ENCODE assay signal across 26 cellular contexts in the genomic region with DNA sequence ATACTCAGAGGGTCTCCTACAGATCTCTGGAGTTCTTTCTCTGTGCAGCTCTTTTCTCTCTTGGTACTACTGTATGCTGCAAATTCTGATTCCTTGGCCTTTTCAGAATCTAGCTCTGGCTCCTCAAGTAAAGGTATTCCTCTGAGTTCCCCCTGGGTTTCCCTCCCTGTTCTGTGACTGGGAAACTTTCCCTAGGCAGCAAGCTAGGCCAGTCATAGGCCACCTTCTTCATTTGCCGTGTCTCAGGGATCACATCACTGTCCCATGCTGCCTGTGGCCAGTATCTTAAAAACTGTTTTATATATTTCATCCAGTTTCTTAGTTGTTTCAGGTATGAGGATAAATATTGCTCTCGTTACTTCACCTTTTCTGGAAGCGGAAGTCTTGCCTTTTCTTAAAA.
A peak's percentile ranks its signal among the peaks of the same experiment; 100 is the strongest.
DNase-seq lines count a peak whose midpoint lies in the region; ATAC-seq and TF ChIP-seq lines count a peak whose summit lies in the region.
"Had no signal": no experiment of that assay in that cellular context is flagged by ENCODE, and none has a peak within 500 bp of the region (broad histone marks: within the 10 kb centered on the region; RNA-seq: fewer than 3 reads in every experiment).

No MANE protein-coding gene starts in this region.

- H3K4me1 Mint-ChIP-seq in activated CD8-positive, alpha-beta T cell treated with anti-CD3 and anti-CD28 coated beads for 36 hours (ENCODE audit: low read depth) = peaks cover 65% of the 10 kb centered on the region
- H3K4me1 Mint-ChIP-seq in activated CD8-positive, alpha-beta T cell treated with anti-CD3 and anti-CD28 coated beads, Interleukin-2, amount 10 ng/mL, durations not matched to agents 7 days and 5 days (ENCODE audit: low read depth) = peaks cover 36% of the 10 kb centered on the region
- peaks cover 71% of the 10 kb centered on the region for H3K4me1 Mint-ChIP-seq in stimulated activated naive CD8-positive, alpha-beta T cell treated with anti-CD3 and anti-CD28 coated beads, Interleukin-15, Interleukin-2, amounts not matched to agents 100 ng/mL and 50 ng/mL, for 24 hours (ENCODE audit: low read depth)
- peaks cover 50% of the 10 kb centered on the region for H3K4me1 Mint-ChIP-seq in memory B cell
- H3K4me1 Mint-ChIP-seq in stimulated activated naive CD8-positive, alpha-beta T cell treated with anti-CD3 and anti-CD28 coated beads, Interleukin-15, amount 100 ng/mL, for 72 hours = peaks cover 76% of the 10 kb centered on the region

- H3K9me3 ChIP-seq in upper lobe of right lung = no peaks in the 10 kb centered on the region
- H3K9me3 ChIP-seq: BLaER1, HAP-1 had no signal

- H3K27ac Mint-ChIP-seq in activated CD8-positive, alpha-beta T cell treated with anti-CD3 and anti-CD28 coated beads for 36 hours = peak overlapping the region; percentile 63
- H3K27ac Mint-ChIP-seq in activated CD8-positive, alpha-beta T cell treated with anti-CD3 and anti-CD28 coated beads, Interleukin-2, amount 10 ng/mL, durations not matched to agents 7 days and 5 days = no peak overlapping the region
- peak overlapping the region; percentile 74 for H3K27ac Mint-ChIP-seq in stimulated activated naive CD8-positive, alpha-beta T cell treated with anti-CD3 and anti-CD28 coated beads, Interleukin-15, Interleukin-2, amounts not matched to agents 100 ng/mL and 50 ng/mL, for 24 hours
- peak overlapping the region; percentile 55 for H3K27ac Mint-ChIP-seq in memory B cell
- H3K27ac Mint-ChIP-seq in stimulated activated naive CD8-positive, alpha-beta T cell treated with anti-CD3 and anti-CD28 coated beads, Interleukin-15, amount 100 ng/mL, for 72 hours = no peak overlapping the region

- no peaks in the 10 kb centered on the region for H3K27me3 Mint-ChIP-seq in activated CD8-positive, alpha-beta T cell treated with anti-CD3 and anti-CD28 coated beads for 36 hours
- H3K27me3 Mint-ChIP-seq in activated CD8-positive, alpha-beta T cell treated with anti-CD3 and anti-CD28 coated beads, Interleukin-2, amount 10 ng/mL, durations not matched to agents 7 days and 5 days (ENCODE audit: low read depth) = no peaks in the 10 kb centered on the region
- no peaks in the 10 kb centered on the region for H3K27me3 Mint-ChIP-seq in stimulated activated naive CD8-positive, alpha-beta T cell treated with anti-CD3 and anti-CD28 coated beads, Interleukin-15, Interleukin-2, amounts not matched to agents 100 ng/mL and 50 ng/mL, for 24 hours
- no peaks in the 10 kb centered on the region for H3K27me3 Mint-ChIP-seq in memory B cell
- no peaks in the 10 kb centered on the region for H3K27me3 Mint-ChIP-seq in stimulated activated naive CD8-positive, alpha-beta T cell treated with anti-CD3 and anti-CD28 coated beads, Interleukin-15, amount 100 ng/mL, for 72 hours
- H3K27me3 Mint-ChIP-seq: CD4-positive, alpha-beta memory T cell had no signal

- ATAC-seq in activated CD8-positive, alpha-beta T cell treated with anti-CD3 and anti-CD28 coated beads for 36 hours = no peak
- ATAC-seq in activated CD8-positive, alpha-beta T cell treated with anti-CD3 and anti-CD28 coated beads, Interleukin-2, amount 10 ng/mL, durations not matched to agents 7 days and 5 days = no peak
- no peak for ATAC-seq in stimulated activated naive CD8-positive, alpha-beta T cell treated with anti-CD3 and anti-CD28 coated beads, Interleukin-15, Interleukin-2, amounts not matched to agents 100 U/mL and 50 U/mL, for 24 hours
- ATAC-seq in memory B cell (ENCODE audit: low read depth) (no peak), upper lobe of right lung (no peak)
- ATAC-seq in stimulated activated naive CD8-positive, alpha-beta T cell treated with anti-CD3 and anti-CD28 coated beads, Interleukin-15, amount 100 ng/mL, for 72 hours = no peak

- intact Hi-C loops in activated CD8-positive, alpha-beta T cell treated with anti-CD3 and anti-CD28 coated beads for 36 hours (cut with micrococcal nuclease) = no loop called here
- intact Hi-C loops in upper lobe of right lung (cut with DNase I) = no loop called here

- H3K36me3 Mint-ChIP-seq in activated CD8-positive, alpha-beta T cell treated with anti-CD3 and anti-CD28 coated beads for 36 hours (ENCODE audit: low read depth) = no peaks in the 10 kb centered on the region
- H3K36me3 Mint-ChIP-seq in activated CD8-positive, alpha-beta T cell treated with anti-CD3 and anti-CD28 coated beads, Interleukin-2, amount 10 ng/mL, durations not matched to agents 7 days and 5 days (ENCODE audit: low read depth) = peaks cover 2% of the 10 kb centered on the region
- H3K36me3 Mint-ChIP-seq in stimulated activated naive CD8-positive, alpha-beta T cell treated with anti-CD3 and anti-CD28 coated beads, Interleukin-15, Interleukin-2, amounts not matched to agents 100 ng/mL and 50 ng/mL, for 24 hours (ENCODE audit: low read depth) = no peaks in the 10 kb centered on the region
- peaks cover 1% of the 10 kb centered on the region for H3K36me3 Mint-ChIP-seq in memory B cell

- no peak for DNase-seq in activated CD8-positive, alpha-beta T cell treated with anti-CD3 and anti-CD28 coated beads for 36 hours
- no peak for DNase-seq in activated CD8-positive, alpha-beta T cell treated with anti-CD3 and anti-CD28 coated beads, Interleukin-2, amount 10 ng/mL, durations not matched to agents 7 days and 5 days
- DNase-seq in stimulated activated naive CD8-positive, alpha-beta T cell treated with anti-CD3 and anti-CD28 coated beads, Interleukin-15, Interleukin-2, amounts not matched to agents 100 U/mL and 50 U/mL, for 24 hours = no peak
- DNase-seq in memory B cell (ENCODE audit: low spot score in 2 of 2) = no peak
- DNase-seq in stimulated activated naive CD8-positive, alpha-beta T cell treated with anti-CD3 and anti-CD28 coated beads, Interleukin-15, amount 100 ng/mL, for 72 hours = no peak
- no peak for DNase-seq in upper lobe of right lung
- DNase-seq in NK-92 (lab: John Stamatoyannopoulos, UW; ENCODE audit: unreplicated experiment) = no peak
- DNase-seq: ACHN; Calu3; CD4-positive, alpha-beta memory T cell; DMS153; GM23248; IMR-90; NCI-H1092 treated with DMSO at 0.1 percent for 48 hours; NCI-H146; NCI-H2029; NCI-H2227 treated with DMSO at 0.1 percent for 48 hours; NCI-H510A treated with DMSO at 0.1 percent for 48 hours; NCI-H748 treated with DMSO at 0.1 percent for 48 hours; NK-92 treated with Interleukin-12 subunit alpha and Interleukin-12 subunit beta, amount 100 ng/mL, for 24 hours had no signal

- CTCF ChIA-PET in activated CD8-positive, alpha-beta T cell treated with anti-CD3 and anti-CD28 coated beads for 36 hours (lab: Charles Lee) = interaction anchor here (1.1 to 2.8 kb wide), 4 partner anchors 10 to 15 kb away, joined by 3 to 8 read pairs (median 4); no protein-coding TSS in a partner anchor
- CTCF ChIA-PET in activated CD8-positive, alpha-beta T cell treated with anti-CD3 and anti-CD28 coated beads, Interleukin-2, amount 10 ng/mL, durations not matched to agents 7 days and 5 days (lab: Charles Lee) = interaction anchor here (0.8 to 2.4 kb wide), 7 partner anchors 10 to 282 kb away, joined by 3 to 14 read pairs (median 5); no protein-coding TSS in a partner anchor

- no peaks in the 10 kb centered on the region for H3K27me3 ChIP-seq in upper lobe of right lung
- H3K27me3 ChIP-seq: BLaER1 had no signal

- no peaks in the 10 kb centered on the region for H3K9me3 Mint-ChIP-seq in activated CD8-positive, alpha-beta T cell treated with anti-CD3 and anti-CD28 coated beads for 36 hours
- H3K9me3 Mint-ChIP-seq in activated CD8-positive, alpha-beta T cell treated with anti-CD3 and anti-CD28 coated beads, Interleukin-2, amount 10 ng/mL, durations not matched to agents 7 days and 5 days (ENCODE audit: insufficient read depth) = no peaks in the 10 kb centered on the region
- no peaks in the 10 kb centered on the region for H3K9me3 Mint-ChIP-seq in stimulated activated naive CD8-positive, alpha-beta T cell treated with anti-CD3 and anti-CD28 coated beads, Interleukin-15, Interleukin-2, amounts not matched to agents 100 ng/mL and 50 ng/mL, for 24 hours
- no peaks in the 10 kb centered on the region for H3K9me3 Mint-ChIP-seq in memory B cell
- H3K9me3 Mint-ChIP-seq in stimulated activated naive CD8-positive, alpha-beta T cell treated with anti-CD3 and anti-CD28 coated beads, Interleukin-15, amount 100 ng/mL, for 72 hours = no peaks in the 10 kb centered on the region

- no peak for TF ChIP-seq CTCF in activated CD8-positive, alpha-beta T cell treated with anti-CD3 and anti-CD28 coated beads for 36 hours (IDR thresholded peaks at IDR 0.05)
- no peak for TF ChIP-seq CTCF in upper lobe of right lung (IDR thresholded peaks at IDR 0.05)

- no peak overlapping the region for H3K27ac ChIP-seq in upper lobe of right lung
- H3K27ac ChIP-seq: 22Rv1, BLaER1, GM23248, KMS-11, RWPE1 had no signal

- peaks cover 5% of the 10 kb centered on the region for H3K4me1 ChIP-seq in upper lobe of right lung
- H3K4me1 ChIP-seq: HAP-1 had no signal

- H3K4me3 ChIP-seq in upper lobe of right lung = no peak overlapping the region
- H3K4me3 ChIP-seq: BLaER1, GM23248, HAP-1 had no signal

- H3K36me3 ChIP-seq in upper lobe of right lung = no peaks in the 10 kb centered on the region
- H3K36me3 ChIP-seq: BLaER1, HAP-1 had no signal

- no peak overlapping the region for H3K4me3 Mint-ChIP-seq in activated CD8-positive, alpha-beta T cell treated with anti-CD3 and anti-CD28 coated beads for 36 hours
- H3K4me3 Mint-ChIP-seq in activated CD8-positive, alpha-beta T cell treated with anti-CD3 and anti-CD28 coated beads, Interleukin-2, amount 10 ng/mL, durations not matched to agents 7 days and 5 days = no peak overlapping the region
- no peak overlapping the region for H3K4me3 Mint-ChIP-seq in stimulated activated naive CD8-positive, alpha-beta T cell treated with anti-CD3 and anti-CD28 coated beads, Interleukin-15, Interleukin-2, amounts not matched to agents 100 ng/mL and 50 ng/mL, for 24 hours
- peak overlapping the region; percentile 40 for H3K4me3 Mint-ChIP-seq in memory B cell
- peak overlapping the region; percentile 8 to 13 for H3K4me3 Mint-ChIP-seq in stimulated activated naive CD8-positive, alpha-beta T cell treated with anti-CD3 and anti-CD28 coated beads, Interleukin-15, amount 100 ng/mL, for 72 hours

- POLR2A ChIA-PET in activated CD8-positive, alpha-beta T cell treated with anti-CD3 and anti-CD28 coated beads for 36 hours (lab: Charles Lee) = interaction anchor here (0.9 to 1.4 kb wide), 4 partner anchors 10 to 19 kb away, joined by 4 to 5 read pairs (median 4); no protein-coding TSS in a partner anchor
- POLR2A ChIA-PET in activated CD8-positive, alpha-beta T cell treated with anti-CD3 and anti-CD28 coated beads, Interleukin-2, amount 10 ng/mL, durations not matched to agents 7 days and 5 days (lab: Charles Lee) = interaction anchor here (0.6 to 1.0 kb wide), 2 partner anchors 111 to 281 kb away, joined by 3 read pairs; a partner anchor contains a TSS

Comparison
In these comparisons a context has a peak if more than half of its experiments do, and no peak if none do; other contexts are left out.
1. H3K27ac Mint-ChIP-seq: peak in activated CD8-positive, alpha-beta T cell treated with anti-CD3 and anti-CD28 coated beads for 36 hours (single experiment), stimulated activated naive CD8-positive, alpha-beta T cell treated with anti-CD3 and anti-CD28 coated beads, Interleukin-15, Interleukin-2, amounts not matched to agents 100 ng/mL and 50 ng/mL, for 24 hours (single experiment) and memory B cell (single experiment); none in activated CD8-positive, alpha-beta T cell treated with anti-CD3 and anti-CD28 coated beads, Interleukin-2, amount 10 ng/mL, durations not matched to agents 7 days and 5 days (single experiment) and stimulated activated naive CD8-positive, alpha-beta T cell treated with anti-CD3 and anti-CD28 coated beads, Interleukin-15, amount 100 ng/mL, for 72 hours (0 of 2).
2. H3K4me3 Mint-ChIP-seq: peak in memory B cell (single experiment) and stimulated activated naive CD8-positive, alpha-beta T cell treated with anti-CD3 and anti-CD28 coated beads, Interleukin-15, amount 100 ng/mL, for 72 hours (2 of 2); none in activated CD8-positive, alpha-beta T cell treated with anti-CD3 and anti-CD28 coated beads for 36 hours (single experiment), activated CD8-positive, alpha-beta T cell treated with anti-CD3 and anti-CD28 coated beads, Interleukin-2, amount 10 ng/mL, durations not matched to agents 7 days and 5 days (single experiment) and stimulated activated naive CD8-positive, alpha-beta T cell treated with anti-CD3 and anti-CD28 coated beads, Interleukin-15, Interleukin-2, amounts not matched to agents 100 ng/mL and 50 ng/mL, for 24 hours (single experiment).